ENCODE assay signal across 8 cellular contexts in genomic region chr20:20710847-20711315, GRCh38. TPM values are rescaled to one million over a fixed set of nuclear protein-coding genes. Genes with fewer than 3 reads are reported as not detected.
A peak's percentile ranks its signal among the peaks of the same experiment; 100 is the strongest.
DNase-seq lines count a peak whose midpoint lies in the region; ATAC-seq, FAIRE-seq and TF ChIP-seq lines count a peak whose summit lies in the region.

No MANE protein-coding gene starts in this region.

- H3K27me3 ChIP-seq in A673 (replicated peaks; ENCODE audit: insufficient read depth, low read depth, low read length, poor library complexity) (no peaks in the 10 kb centered on the region), bronchial epithelial cell (ENCODE audit: control insufficient read depth, insufficient read depth, low read length) (no peaks in the 10 kb centered on the region), neural cell (ENCODE audit: insufficient read depth, low read depth, low read length) (no peaks in the 10 kb centered on the region)

- intact Hi-C loops in A673 (cut with micrococcal nuclease; ENCODE audit: unreplicated experiment), result no loop called here

- no peak for TF ChIP-seq EP300 in neural cell (conservative IDR thresholded peaks at IDR 0.05; ENCODE audit: poor library complexity, severe bottlenecking)

- ATAC-seq in GM19043 (IDR thresholded peaks at IDR 0.05; ENCODE audit: low read depth, unreplicated experiment) (peak; percentile 36), GM21381 (IDR thresholded peaks at IDR 0.05; ENCODE audit: unreplicated experiment) (no peak)

- H3K4me2 ChIP-seq in neural cell (ENCODE audit: low read length), result peak overlapping the region; percentile 86

- H3F3A ChIP-seq in neural cell (ENCODE audit: insufficient read depth, low read length, poor library complexity, severe bottlenecking), result no peaks in the 10 kb centered on the region

- no peaks in the 10 kb centered on the region for H4K20me1 ChIP-seq in neural cell (ENCODE audit: insufficient read depth)

- no peak for TF ChIP-seq RAD21 in neural cell (conservative IDR thresholded peaks at IDR 0.05)

- DNase-seq in A673 (ENCODE audit: low spot score) (no peak), NCI-H2029 (lab: John Stamatoyannopoulos, UW) (peak; percentile 39), bronchial epithelial cell (ENCODE audit: low read depth) (peak; percentile 80), amniotic stem cell (lab: John Stamatoyannopoulos, UW) (no peak), ecto neural progenitor cell (ENCODE audit: low spot score) (no peak)

- peaks cover 30% of the 10 kb centered on the region for H3K79me2 ChIP-seq in neural cell (replicated peaks; ENCODE audit: insufficient read depth, low read length)

- H3K27ac ChIP-seq in A673 (ENCODE audit: low read depth, low read length, poor library complexity, severe bottlenecking) (no peak overlapping the region), neural cell (ENCODE audit: low read length) (no peak overlapping the region)

- peak overlapping the region; percentile 82 for H3K4me3 ChIP-seq in A673 (ENCODE audit: low read depth, low read length, poor library complexity, severe bottlenecking)
- peak overlapping the region; percentile 91 for H3K4me3 ChIP-seq in bronchial epithelial cell (ENCODE audit: low read depth, low read length)
- peak overlapping the region; percentile 89 for H3K4me3 ChIP-seq in neural cell (ENCODE audit: low read length)

- H3K9me3 ChIP-seq in A673 (ENCODE audit: low read depth, low read length, poor library complexity, severe bottlenecking) (no peaks in the 10 kb centered on the region), neural cell (ENCODE audit: low read length) (no peaks in the 10 kb centered on the region)

- POLR2A ChIA-PET in A673 (lab: Charles Lee; ENCODE audit: low non-redundant PET), result no interaction called here

- BruUV-seq in A673 (replicated peaks; lab: Mats Ljungman, UMichigan), result TSS peak; percentile 27

- FAIRE-seq in bronchial epithelial cell (lab: Jason Lieb, UNC), result peak; percentile 52

- peak overlapping the region; percentile 6 for H3K9ac ChIP-seq in neural cell (ENCODE audit: low read length)

- CTCF ChIA-PET in A673 (lab: Charles Lee), result no interaction called here

- H3K4me1 ChIP-seq in A673 (ENCODE audit: insufficient read depth, low read length, poor library complexity, severe bottlenecking), result peaks cover 18% of the 10 kb centered on the region

- TF ChIP-seq CTCF in A673 (conservative IDR thresholded peaks at IDR 0.05; ENCODE audit: low read depth, low read length) (no peak), bronchial epithelial cell (IDR thresholded peaks at IDR 0.05; ENCODE audit: insufficient read depth, low read length, severe bottlenecking) (no peak), neural cell (IDR thresholded peaks at IDR 0.05; ENCODE audit: poor library complexity, severe bottlenecking) (no peak)

- no peaks in the 10 kb centered on the region for H3K36me3 ChIP-seq in A673 (ENCODE audit: insufficient read depth, low read length, poor library complexity, severe bottlenecking)
- H3K36me3 ChIP-seq in bronchial epithelial cell (ENCODE audit: control insufficient read depth, insufficient read depth, low read length), result no peaks in the 10 kb centered on the region
- no peaks in the 10 kb centered on the region for H3K36me3 ChIP-seq in neural cell (ENCODE audit: insufficient read depth, low read length)

- no peaks in the 10 kb centered on the region for H3K9me2 ChIP-seq in neural cell (ENCODE audit: insufficient read depth, low read length)

- no peak overlapping the region for H2AFZ ChIP-seq in neural cell (ENCODE audit: low read depth, low read length)

TF ChIP-seq in neural cell, 6 proteins besides CTCF, POLR2A, EP300 and RAD21:
- TF ChIP-seq, protein P1, sequence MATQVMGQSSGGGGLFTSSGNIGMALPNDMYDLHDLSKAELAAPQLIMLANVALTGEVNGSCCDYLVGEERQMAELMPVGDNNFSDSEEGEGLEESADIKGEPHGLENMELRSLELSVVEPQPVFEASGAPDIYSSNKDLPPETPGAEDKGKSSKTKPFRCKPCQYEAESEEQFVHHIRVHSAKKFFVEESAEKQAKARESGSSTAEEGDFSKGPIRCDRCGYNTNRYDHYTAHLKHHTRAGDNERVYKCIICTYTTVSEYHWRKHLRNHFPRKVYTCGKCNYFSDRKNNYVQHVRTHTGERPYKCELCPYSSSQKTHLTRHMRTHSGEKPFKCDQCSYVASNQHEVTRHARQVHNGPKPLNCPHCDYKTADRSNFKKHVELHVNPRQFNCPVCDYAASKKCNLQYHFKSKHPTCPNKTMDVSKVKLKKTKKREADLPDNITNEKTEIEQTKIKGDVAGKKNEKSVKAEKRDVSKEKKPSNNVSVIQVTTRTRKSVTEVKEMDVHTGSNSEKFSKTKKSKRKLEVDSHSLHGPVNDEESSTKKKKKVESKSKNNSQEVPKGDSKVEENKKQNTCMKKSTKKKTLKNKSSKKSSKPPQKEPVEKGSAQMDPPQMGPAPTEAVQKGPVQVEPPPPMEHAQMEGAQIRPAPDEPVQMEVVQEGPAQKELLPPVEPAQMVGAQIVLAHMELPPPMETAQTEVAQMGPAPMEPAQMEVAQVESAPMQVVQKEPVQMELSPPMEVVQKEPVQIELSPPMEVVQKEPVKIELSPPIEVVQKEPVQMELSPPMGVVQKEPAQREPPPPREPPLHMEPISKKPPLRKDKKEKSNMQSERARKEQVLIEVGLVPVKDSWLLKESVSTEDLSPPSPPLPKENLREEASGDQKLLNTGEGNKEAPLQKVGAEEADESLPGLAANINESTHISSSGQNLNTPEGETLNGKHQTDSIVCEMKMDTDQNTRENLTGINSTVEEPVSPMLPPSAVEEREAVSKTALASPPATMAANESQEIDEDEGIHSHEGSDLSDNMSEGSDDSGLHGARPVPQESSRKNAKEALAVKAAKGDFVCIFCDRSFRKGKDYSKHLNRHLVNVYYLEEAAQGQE (IDR thresholded peaks at IDR 0.05; ENCODE audit: borderline replicate concordance), result no peak
- no peak for TF ChIP-seq POLR2AphosphoS5 (IDR thresholded peaks at IDR 0.05)
- TF ChIP-seq EZH2 (IDR thresholded peaks at IDR 0.05; ENCODE audit: borderline replicate concordance, insufficient read depth, low read length, poor library complexity, severe bottlenecking), result no peak
- no peak for TF ChIP-seq MXI1 (conservative IDR thresholded peaks at IDR 0.05; ENCODE audit: poor library complexity, severe bottlenecking)
- no peak for TF ChIP-seq TAF1 (IDR thresholded peaks at IDR 0.05; ENCODE audit: low read depth)
- no peak for TF ChIP-seq SMC3 (conservative IDR thresholded peaks at IDR 0.05; ENCODE audit: poor library complexity)

RNA-seq across cellular contexts. Expression of gene RALGAPA2, which starts 1.6 kb away (rescaled TPM):
- total RNA-seq in A673 (2021), result 30.0 and 32.4 TPM in 2 replicates
- 8.7 and 12.2 TPM in 2 replicates for total RNA-seq in bronchial epithelial cell
- polyA plus RNA-seq in neural cell, result 21.8 and 33.0 TPM in 2 replicates
- polyA minus RNA-seq in neural cell, result 59.9 and 77.4 TPM in 2 replicates

Comparison
In these comparisons a context has a peak if more than half of its experiments do, and no peak if none do; other contexts are left out.
1. DNase-seq: peak in NCI-H2029 (single experiment) and bronchial epithelial cell (single experiment); none in A673 (single experiment), amniotic stem cell (single experiment) and ecto neural progenitor cell (single experiment).
2. Peak in every context shown above with its lines, with median percentiles within 50 percentile points of each other: H3K4me3 ChIP-seq.